ENCODE assay signal across 1 cellular context in genomic region chr9:109652112-109652511, GRCh38.
TF ChIP-seq lines count a peak whose summit lies in the region.

No MANE protein-coding gene starts in this region.

TF ChIP-seq in HEK293, 187 proteins besides CTCF, POLR2A, EP300 and RAD21 (continued from another document):
- TF ChIP-seq, protein P1, sequence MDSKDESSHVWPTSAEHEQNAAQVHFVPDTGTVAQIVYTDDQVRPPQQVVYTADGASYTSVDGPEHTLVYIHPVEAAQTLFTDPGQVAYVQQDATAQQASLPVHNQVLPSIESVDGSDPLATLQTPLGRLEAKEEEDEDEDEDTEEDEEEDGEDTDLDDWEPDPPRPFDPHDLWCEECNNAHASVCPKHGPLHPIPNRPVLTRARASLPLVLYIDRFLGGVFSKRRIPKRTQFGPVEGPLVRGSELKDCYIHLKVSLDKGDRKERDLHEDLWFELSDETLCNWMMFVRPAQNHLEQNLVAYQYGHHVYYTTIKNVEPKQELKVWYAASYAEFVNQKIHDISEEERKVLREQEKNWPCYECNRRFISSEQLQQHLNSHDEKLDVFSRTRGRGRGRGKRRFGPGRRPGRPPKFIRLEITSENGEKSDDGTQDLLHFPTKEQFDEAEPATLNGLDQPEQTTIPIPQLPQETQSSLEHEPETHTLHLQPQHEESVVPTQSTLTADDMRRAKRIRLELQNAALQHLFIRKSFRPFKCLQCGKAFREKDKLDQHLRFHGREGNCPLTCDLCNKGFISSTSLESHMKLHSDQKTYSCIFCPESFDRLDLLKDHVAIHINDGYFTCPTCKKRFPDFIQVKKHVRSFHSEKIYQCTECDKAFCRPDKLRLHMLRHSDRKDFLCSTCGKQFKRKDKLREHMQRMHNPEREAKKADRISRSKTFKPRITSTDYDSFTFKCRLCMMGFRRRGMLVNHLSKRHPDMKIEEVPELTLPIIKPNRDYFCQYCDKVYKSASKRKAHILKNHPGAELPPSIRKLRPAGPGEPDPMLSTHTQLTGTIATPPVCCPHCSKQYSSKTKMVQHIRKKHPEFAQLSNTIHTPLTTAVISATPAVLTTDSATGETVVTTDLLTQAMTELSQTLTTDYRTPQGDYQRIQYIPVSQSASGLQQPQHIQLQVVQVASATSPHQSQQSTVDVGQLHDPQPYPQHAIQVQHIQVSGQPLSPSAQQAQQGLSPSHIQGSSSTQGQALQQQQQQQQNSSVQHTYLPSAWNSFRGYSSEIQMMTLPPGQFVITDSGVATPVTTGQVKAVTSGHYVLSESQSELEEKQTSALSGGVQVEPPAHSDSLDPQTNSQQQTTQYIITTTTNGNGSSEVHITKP (tag by site-specific recombination; IDR thresholded peaks at IDR 0.05), result peak; percentile 60
- no peak for TF ChIP-seq ZNF624 (tag by site-specific recombination; IDR thresholded peaks at IDR 0.05)
- TF ChIP-seq, protein P2, sequence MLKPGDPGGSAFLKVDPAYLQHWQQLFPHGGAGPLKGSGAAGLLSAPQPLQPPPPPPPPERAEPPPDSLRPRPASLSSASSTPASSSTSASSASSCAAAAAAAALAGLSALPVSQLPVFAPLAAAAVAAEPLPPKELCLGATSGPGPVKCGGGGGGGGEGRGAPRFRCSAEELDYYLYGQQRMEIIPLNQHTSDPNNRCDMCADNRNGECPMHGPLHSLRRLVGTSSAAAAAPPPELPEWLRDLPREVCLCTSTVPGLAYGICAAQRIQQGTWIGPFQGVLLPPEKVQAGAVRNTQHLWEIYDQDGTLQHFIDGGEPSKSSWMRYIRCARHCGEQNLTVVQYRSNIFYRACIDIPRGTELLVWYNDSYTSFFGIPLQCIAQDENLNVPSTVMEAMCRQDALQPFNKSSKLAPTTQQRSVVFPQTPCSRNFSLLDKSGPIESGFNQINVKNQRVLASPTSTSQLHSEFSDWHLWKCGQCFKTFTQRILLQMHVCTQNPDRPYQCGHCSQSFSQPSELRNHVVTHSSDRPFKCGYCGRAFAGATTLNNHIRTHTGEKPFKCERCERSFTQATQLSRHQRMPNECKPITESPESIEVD (tag by site-specific recombination; IDR thresholded peaks at IDR 0.05), result no peak
- 0 out of 2 replicates have a peak, but pooled peaks have one; percentile 14 for TF ChIP-seq KLF1 (tag by site-specific recombination; IDR thresholded peaks at IDR 0.05)
- no peak for TF ChIP-seq ZSCAN23 (tag by site-specific recombination; IDR thresholded peaks at IDR 0.05)
- TF ChIP-seq ZNF266 (tag by site-specific recombination; IDR thresholded peaks at IDR 0.05; ENCODE audit: low read depth), result no peak
- TF ChIP-seq ZBTB17 (tag by site-specific recombination; IDR thresholded peaks at IDR 0.05), result no peak
- TF ChIP-seq, protein P3, sequence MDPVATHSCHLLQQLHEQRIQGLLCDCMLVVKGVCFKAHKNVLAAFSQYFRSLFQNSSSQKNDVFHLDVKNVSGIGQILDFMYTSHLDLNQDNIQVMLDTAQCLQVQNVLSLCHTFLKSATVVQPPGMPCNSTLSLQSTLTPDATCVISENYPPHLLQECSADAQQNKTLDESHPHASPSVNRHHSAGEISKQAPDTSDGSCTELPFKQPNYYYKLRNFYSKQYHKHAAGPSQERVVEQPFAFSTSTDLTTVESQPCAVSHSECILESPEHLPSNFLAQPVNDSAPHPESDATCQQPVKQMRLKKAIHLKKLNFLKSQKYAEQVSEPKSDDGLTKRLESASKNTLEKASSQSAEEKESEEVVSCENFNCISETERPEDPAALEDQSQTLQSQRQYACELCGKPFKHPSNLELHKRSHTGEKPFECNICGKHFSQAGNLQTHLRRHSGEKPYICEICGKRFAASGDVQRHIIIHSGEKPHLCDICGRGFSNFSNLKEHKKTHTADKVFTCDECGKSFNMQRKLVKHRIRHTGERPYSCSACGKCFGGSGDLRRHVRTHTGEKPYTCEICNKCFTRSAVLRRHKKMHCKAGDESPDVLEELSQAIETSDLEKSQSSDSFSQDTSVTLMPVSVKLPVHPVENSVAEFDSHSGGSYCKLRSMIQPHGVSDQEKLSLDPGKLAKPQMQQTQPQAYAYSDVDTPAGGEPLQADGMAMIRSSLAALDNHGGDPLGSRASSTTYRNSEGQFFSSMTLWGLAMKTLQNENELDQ (tag by site-specific recombination; IDR thresholded peaks at IDR 0.05; ENCODE audit: low read depth), result no peak
- TF ChIP-seq REST (tag by site-specific recombination; IDR thresholded peaks at IDR 0.05), result no peak
- no peak for TF ChIP-seq ZNF529 (tag by site-specific recombination; IDR thresholded peaks at IDR 0.05; ENCODE audit: insufficient replicate concordance)
